40 cellular contexts compared by ENCODE assay signal in the genomic region with DNA sequence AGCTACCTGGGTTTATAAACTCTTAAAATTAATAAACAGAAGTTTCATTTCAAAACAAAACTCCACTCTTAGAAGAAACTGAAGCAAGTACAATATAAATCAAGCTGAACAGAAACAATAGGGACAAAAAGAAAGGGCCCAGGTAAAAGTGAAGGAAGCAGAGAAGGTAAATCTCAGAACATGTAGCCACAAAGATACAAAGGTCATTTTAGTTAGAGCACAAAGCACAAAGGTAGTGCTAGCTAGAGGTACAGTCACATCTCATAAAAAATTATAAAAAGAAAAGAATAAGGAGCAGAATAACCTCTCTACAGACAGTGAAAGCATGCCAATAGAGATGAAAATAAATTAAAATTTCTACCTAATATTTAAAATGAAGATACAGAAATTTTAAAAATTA.
"Had no signal": no experiment of that assay in that cellular context is flagged by ENCODE, and none has a peak within 500 bp of the region (broad histone marks: within the 10 kb centered on the region; RNA-seq: fewer than 3 reads in every experiment).

No MANE protein-coding gene starts in this region.

- H3K4me1 Mint-ChIP-seq: activated naive CD4-positive, alpha-beta T cell treated with anti-CD3 and anti-CD28 coated beads, Interleukin-2, amount 10 ng/mL, durations not matched to agents 7 days and 5 days; activated naive CD4-positive, alpha-beta T cell treated with anti-CD3 and anti-CD28 coated beads, Interleukin-2, amount 50 U/mL, for 24 hours; activated naive CD8-positive, alpha-beta T cell treated with anti-CD3 and anti-CD28 coated beads for 36 hours; activated naive CD8-positive, alpha-beta T cell treated with anti-CD3 and anti-CD28 coated beads, Interleukin-2, amount 10 ng/mL, durations not matched to agents 7 days and 5 days; activated naive CD8-positive, alpha-beta T cell treated with anti-CD3 and anti-CD28 coated beads, Interleukin-2, amount 50 U/mL, for 24 hours; activated T-helper 17 cell treated with anti-CD3 and anti-CD28 coated beads, Interleukin-2, amount 50 U/mL, for 72 hours; brain; central memory CD8-positive, alpha-beta T cell had no signal

- H3K9me3 ChIP-seq: adrenal gland, ascending aorta, breast epithelium had no signal

- FAIRE-seq: astrocyte, bronchial epithelial cell had no signal

- H3K36me3 Mint-ChIP-seq: activated naive CD4-positive, alpha-beta T cell treated with anti-CD3 and anti-CD28 coated beads, Interleukin-2, amount 10 ng/mL, durations not matched to agents 7 days and 5 days; activated naive CD4-positive, alpha-beta T cell treated with anti-CD3 and anti-CD28 coated beads, Interleukin-2, amount 50 U/mL, for 72 hours; activated naive CD8-positive, alpha-beta T cell; activated naive CD8-positive, alpha-beta T cell treated with anti-CD3 and anti-CD28 coated beads, Interleukin-2, amount 10 ng/mL, durations not matched to agents 7 days and 5 days; brain had no signal

- H3K9me3 Mint-ChIP-seq: activated naive CD4-positive, alpha-beta T cell treated with anti-CD3 and anti-CD28 coated beads, Interleukin-2, amount 10 ng/mL, durations not matched to agents 7 days and 5 days; activated naive CD4-positive, alpha-beta T cell treated with anti-CD3 and anti-CD28 coated beads, Interleukin-2, amount 50 U/mL, for 24 hours; activated naive CD8-positive, alpha-beta T cell treated with anti-CD3 and anti-CD28 coated beads, Interleukin-2, amount 10 ng/mL, durations not matched to agents 7 days and 5 days; activated T-helper 1 cell treated with anti-CD3 and anti-CD28 coated beads, Interleukin-12 subunit alpha, Interleukin-12 subunit beta, Interleukin-2, Interleukin-4 antibody, amounts not matched to agents 30 ng/mL and 10 ng/mL and 1 ng/mL, durations not matched to agents 14 hours and 24 hours and 36 hours; activated T-helper 2 cell treated with anti-CD3 and anti-CD28 coated beads, Interferon-gamma antibody, Interleukin-2, Interleukin-4, amounts not matched to agents 10 μg/mL and 5 μg/mL and 100 μg/mL, durations not matched to agents 14 hours and 24 hours and 36 hours; central memory CD8-positive, alpha-beta T cell had no signal

- H3K36me3 ChIP-seq: adrenal gland, ascending aorta, brain microvascular endothelial cell, breast epithelium, cardiac muscle cell had no signal

- H3K4me3 ChIP-seq: adrenal gland, ascending aorta, body of pancreas, breast epithelium, cardiac muscle cell had no signal

- H3K4me1 ChIP-seq: adrenal gland, ascending aorta, body of pancreas, breast epithelium had no signal

- ATAC-seq: activated naive CD4-positive, alpha-beta T cell treated with anti-CD3 and anti-CD28 coated beads, Interleukin-2, amount 50 U/mL, for 72 hours; activated naive CD8-positive, alpha-beta T cell treated with anti-CD3 and anti-CD28 coated beads, Interleukin-2, amount 50 U/mL, for 24 hours; activated T-cell treated with anti-CD3 and anti-CD28 coated beads, Interleukin-2, amount 50 U/mL, for 4 hours; activated T-cell treated with anti-CD3 and anti-CD28 coated beads, Interleukin-2, amount 50 U/mL, for 72 hours; activated T-helper 17 cell treated with anti-CD3 and anti-CD28 coated beads, Interleukin-2, amount 50 U/mL, for 72 hours; body of pancreas had no signal

- DNase-seq: activated effector memory CD4-positive, alpha-beta T cell treated with anti-CD3 and anti-CD28 coated beads, Interleukin-2, amount 50 U/mL, for 16 hours; activated effector memory CD4-positive, alpha-beta T cell treated with Interleukin-2 at 50 U/mL for 16 hours; activated gamma-delta T cell; activated gamma-delta T cell treated with Interleukin-2 at 50 U/mL for 16 hours; activated naive CD4-positive, alpha-beta T cell; activated naive CD4-positive, alpha-beta T cell treated with anti-CD3 and anti-CD28 coated beads for 36 hours; activated naive CD4-positive, alpha-beta T cell treated with anti-CD3 and anti-CD28 coated beads, Interleukin-2, amount 10 ng/mL, durations not matched to agents 7 days and 5 days; activated naive CD4-positive, alpha-beta T cell treated with anti-CD3 and anti-CD28 coated beads, Interleukin-2, amount 50 U/mL, for 16 hours; activated naive CD4-positive, alpha-beta T cell treated with Interleukin-2 at 50 U/mL for 16 hours; activated naive CD8-positive, alpha-beta T cell treated with anti-CD3 and anti-CD28 coated beads for 36 hours; activated naive CD8-positive, alpha-beta T cell treated with anti-CD3 and anti-CD28 coated beads, Interleukin-2, amount 10 ng/mL, durations not matched to agents 7 days and 5 days; activated naive CD8-positive, alpha-beta T cell treated with anti-CD3 and anti-CD28 coated beads, Interleukin-2, amount 50 U/mL, for 24 hours; activated T-cell treated with anti-CD3 and anti-CD28 coated beads, Interleukin-2, amount 50 U/mL, for 1 hour; activated T-cell treated with anti-CD3 and anti-CD28 coated beads, Interleukin-2, amount 50 U/mL, for 24 hours; activated T-cell treated with anti-CD3 and anti-CD28 coated beads, Interleukin-2, amount 50 U/mL, for 4 hours; activated T-cell treated with anti-CD3 and anti-CD28 coated beads, Interleukin-2, amount 50 U/mL, for 48 hours; activated T-cell treated with anti-CD3 and anti-CD28 coated beads, Interleukin-2, amount 50 U/mL, for 72 hours; adrenal gland; amniotic stem cell; amygdala; anterior cingulate cortex; aorta; body of pancreas; brain microvascular endothelial cell; caudate nucleus; central memory CD4-positive, alpha-beta T cell; cerebellar nuclear complex had no signal

- H3K4me3 Mint-ChIP-seq: activated naive CD4-positive, alpha-beta T cell treated with anti-CD3 and anti-CD28 coated beads for 36 hours; activated naive CD4-positive, alpha-beta T cell treated with anti-CD3 and anti-CD28 coated beads, Interleukin-2, amount 10 ng/mL, durations not matched to agents 7 days and 5 days; activated naive CD4-positive, alpha-beta T cell treated with anti-CD3 and anti-CD28 coated beads, Interleukin-2, amount 50 U/mL, for 24 hours; activated naive CD8-positive, alpha-beta T cell; activated naive CD8-positive, alpha-beta T cell treated with anti-CD3 and anti-CD28 coated beads for 36 hours; activated naive CD8-positive, alpha-beta T cell treated with anti-CD3 and anti-CD28 coated beads, Interleukin-2, amount 10 ng/mL, durations not matched to agents 7 days and 5 days; activated naive CD8-positive, alpha-beta T cell treated with anti-CD3 and anti-CD28 coated beads, Interleukin-2, amount 50 U/mL, for 24 hours; activated T-cell treated with anti-CD3 and anti-CD28 coated beads, Interleukin-2, amount 50 U/mL, for 24 hours; activated T-cell treated with anti-CD3 and anti-CD28 coated beads, Interleukin-2, amount 50 U/mL, for 4 hours; activated T-cell treated with anti-CD3 and anti-CD28 coated beads, Interleukin-2, amount 50 U/mL, for 72 hours; activated T-helper 1 cell treated with anti-CD3 and anti-CD28 coated beads, Interleukin-12 subunit alpha, Interleukin-12 subunit beta, Interleukin-2, Interleukin-4 antibody, amounts not matched to agents 30 ng/mL and 10 ng/mL and 1 ng/mL, durations not matched to agents 14 hours and 24 hours and 36 hours; activated T-helper 17 cell treated with anti-CD3 and anti-CD28 coated beads, Interleukin-2, amount 50 U/mL, for 72 hours; brain; central memory CD8-positive, alpha-beta T cell had no signal

- H3K27me3 ChIP-seq: ascending aorta, body of pancreas, brain microvascular endothelial cell, breast epithelium, cardiac muscle cell had no signal

- H3K27ac Mint-ChIP-seq: activated naive CD4-positive, alpha-beta T cell treated with anti-CD3 and anti-CD28 coated beads for 36 hours; activated naive CD4-positive, alpha-beta T cell treated with anti-CD3 and anti-CD28 coated beads, Interleukin-2, amount 10 ng/mL, durations not matched to agents 7 days and 5 days; activated naive CD4-positive, alpha-beta T cell treated with anti-CD3 and anti-CD28 coated beads, Interleukin-2, amount 50 U/mL, for 24 hours; activated naive CD4-positive, alpha-beta T cell treated with anti-CD3 and anti-CD28 coated beads, Interleukin-2, amount 50 U/mL, for 72 hours; activated naive CD8-positive, alpha-beta T cell; activated naive CD8-positive, alpha-beta T cell treated with anti-CD3 and anti-CD28 coated beads for 36 hours; activated naive CD8-positive, alpha-beta T cell treated with anti-CD3 and anti-CD28 coated beads, Interleukin-2, amount 10 ng/mL, durations not matched to agents 7 days and 5 days; activated naive CD8-positive, alpha-beta T cell treated with anti-CD3 and anti-CD28 coated beads, Interleukin-2, amount 50 U/mL, for 24 hours; activated T-cell treated with anti-CD3 and anti-CD28 coated beads, Interleukin-2, amount 50 U/mL, for 24 hours; activated T-cell treated with anti-CD3 and anti-CD28 coated beads, Interleukin-2, amount 50 U/mL, for 72 hours; activated T-helper 1 cell treated with anti-CD3 and anti-CD28 coated beads, Interleukin-12 subunit alpha, Interleukin-12 subunit beta, Interleukin-2, Interleukin-4 antibody, amounts not matched to agents 30 ng/mL and 10 ng/mL and 1 ng/mL, durations not matched to agents 14 hours and 24 hours and 36 hours; activated T-helper 17 cell treated with anti-CD3 and anti-CD28 coated beads, Interleukin-2, amount 50 U/mL, for 72 hours; activated T-helper 2 cell treated with anti-CD3 and anti-CD28 coated beads, Interferon-gamma antibody, Interleukin-2, Interleukin-4, amounts not matched to agents 10 μg/mL and 5 μg/mL and 100 μg/mL, durations not matched to agents 14 hours and 24 hours and 36 hours; brain had no signal

- H3K27me3 Mint-ChIP-seq: activated naive CD4-positive, alpha-beta T cell treated with anti-CD3 and anti-CD28 coated beads, Interleukin-2, amount 10 ng/mL, durations not matched to agents 7 days and 5 days had no signal

- H3K27ac ChIP-seq: adrenal gland, ascending aorta, body of pancreas, brain microvascular endothelial cell, breast epithelium, cardiac muscle cell had no signal
